Comparison of ENCODE assay signal across 15 cellular contexts in genomic region chr18:41938445-41938844, GRCh38. TPM values are rescaled to one million over a fixed set of nuclear protein-coding genes. Genes with fewer than 3 reads are reported as not detected.
A peak's percentile ranks its signal among the peaks of the same experiment; 100 is the strongest.
DNase-seq lines count a peak whose midpoint lies in the region; ATAC-seq, FAIRE-seq and TF ChIP-seq lines count a peak whose summit lies in the region.
"Had no signal": no experiment of that assay in that cellular context is flagged by ENCODE, and none has a peak within 500 bp of the region (broad histone marks: within the 10 kb centered on the region; RNA-seq: fewer than 3 reads in every experiment).

No MANE protein-coding gene starts in this region.

- H3K4me3 ChIP-seq in breast epithelium (no peak overlapping the region), SK-N-SH (ENCODE audit: low read depth in 2 of 2, low read length in 1 of 2) (no peak overlapping the region), right atrium auricular region (no peak overlapping the region)
- H3K4me3 ChIP-seq: BLaER1 treated with 17β-estradiol and CSF1 and Interleukin-3, amounts not matched to agents 10 nM and 100 nM; GM12878; upper lobe of left lung had no signal

- no peak for TF ChIP-seq POLR2A in breast epithelium (IDR thresholded peaks at IDR 0.05)

- peaks cover 34% of the 10 kb centered on the region for H3F3A ChIP-seq in SK-N-SH (replicated peaks; ENCODE audit: insufficient read depth)

- H2AFZ ChIP-seq in SK-N-SH (ENCODE audit: low read depth) = peak overlapping the region; percentile 37; the same call in 1 of the 2 replicates

- H3K4me1 ChIP-seq in breast epithelium = no peaks in the 10 kb centered on the region
- H3K4me1 ChIP-seq in SK-N-SH (ENCODE audit: control insufficient read depth in 1 of 2, insufficient read depth in 2 of 2, low read depth in 1 of 2, low read length in 1 of 2) = peaks cover 0 to 58% of the 10 kb centered on the region in 2 experiments; a peak in 2 of 4 replicates
- H3K4me1 ChIP-seq in right atrium auricular region = no peaks in the 10 kb centered on the region
- H3K4me1 ChIP-seq: upper lobe of left lung had no signal

- CTCF ChIA-PET in MCF 10A (lab: Yijun Ruan, JAX) = no interaction called here
- CTCF ChIA-PET in SK-N-SH (lab: Yijun Ruan, JAX) = interaction anchor here (1.2 kb wide), 1 partner anchor 8 kb away, joined by 3 read pairs; no protein-coding TSS in a partner anchor

- 36% methylated on average over 2 of the region's 2 CpGs for WGBS in SK-N-SH (ENCODE audit: low lambda C conversion rate)

- H3K9me2 ChIP-seq in SK-N-SH = no peaks in the 10 kb centered on the region

- H3K27me3 Mint-ChIP-seq in MCF 10A (ENCODE audit: insufficient read depth, unreplicated experiment) (peaks cover under 1% of the 10 kb centered on the region), mesothelial cell of epicardium (ENCODE audit: low read depth) (no peaks in the 10 kb centered on the region)

- BruUV-seq in MCF 10A (replicated peaks; lab: Mats Ljungman, UMichigan) = no TSS peak

- H3K4me3 Mint-ChIP-seq in MCF 10A (ENCODE audit: unreplicated experiment) (no peak overlapping the region), mesothelial cell of epicardium (no peak overlapping the region)
- H3K4me3 Mint-ChIP-seq: neural crest cell; T-helper 1 cell treated with Interleukin-12 subunit alpha and Interleukin-12 subunit beta and Interleukin-4 antibody, amounts not matched to agents 30 μg/mL and 1 μg/mL, for 36 hours had no signal

- H3K9me3 Mint-ChIP-seq in MCF 10A (ENCODE audit: unreplicated experiment) = no peaks in the 10 kb centered on the region
- no peaks in the 10 kb centered on the region for H3K9me3 Mint-ChIP-seq in mesothelial cell of epicardium
- H3K9me3 Mint-ChIP-seq: neural crest cell; T-helper 1 cell treated with Interleukin-12 subunit alpha and Interleukin-12 subunit beta and Interleukin-4 antibody, amounts not matched to agents 30 μg/mL and 1 μg/mL, for 36 hours had no signal

- H3K4me2 ChIP-seq in SK-N-SH = peak overlapping the region; percentile 53

- intact Hi-C loops in MCF 10A (cut with micrococcal nuclease) = no loop called here
- intact Hi-C loops in breast epithelium (cut with DNase I; ENCODE audit: low total_unique reads) = no loop called here

- POLR2A ChIA-PET in MCF 10A (lab: Yijun Ruan, JAX) = no interaction called here
- POLR2A ChIA-PET in SK-N-SH (lab: Yijun Ruan, JAX) = no interaction called here

- TF ChIP-seq CTCF in MCF 10A (IDR thresholded peaks at IDR 0.05; ENCODE audit: unreplicated experiment) (no peak), breast epithelium (IDR thresholded peaks at IDR 0.05) (no peak), SK-N-SH (IDR thresholded peaks at IDR 0.05) (peak; percentile 40; the same call in 1 of the 2 replicates), right atrium auricular region (IDR thresholded peaks at IDR 0.05) (no peak), mesothelial cell of epicardium (IDR thresholded peaks at IDR 0.05; ENCODE audit: unreplicated experiment) (no peak)

- H4K20me1 ChIP-seq in SK-N-SH (ENCODE audit: insufficient read depth) = no peaks in the 10 kb centered on the region
- H4K20me1 ChIP-seq: BLaER1 treated with 17β-estradiol and CSF1 and Interleukin-3, amounts not matched to agents 10 nM and 100 nM had no signal

- H3K9me3 ChIP-seq in breast epithelium (no peaks in the 10 kb centered on the region), SK-N-SH (no peaks in the 10 kb centered on the region), right atrium auricular region (no peaks in the 10 kb centered on the region)
- H3K9me3 ChIP-seq: BLaER1 treated with 17β-estradiol and CSF1 and Interleukin-3, amounts not matched to agents 10 nM and 100 nM; upper lobe of left lung had no signal

- H3K79me2 ChIP-seq in SK-N-SH (ENCODE audit: insufficient read depth) = no peaks in the 10 kb centered on the region

- no peaks in the 10 kb centered on the region for H3K27me3 ChIP-seq in breast epithelium
- no peaks in the 10 kb centered on the region for H3K27me3 ChIP-seq in SK-N-SH (ENCODE audit: insufficient read depth)
- no peaks in the 10 kb centered on the region for H3K27me3 ChIP-seq in right atrium auricular region
- H3K27me3 ChIP-seq: BLaER1 treated with 17β-estradiol and CSF1 and Interleukin-3, amounts not matched to agents 10 nM and 100 nM; upper lobe of left lung had no signal

- FAIRE-seq in urothelium cell line (lab: Jason Lieb, UNC) = no peak
- FAIRE-seq: GM12878 had no signal

- no peaks in the 10 kb centered on the region for H3K36me3 ChIP-seq in breast epithelium
- no peaks in the 10 kb centered on the region for H3K36me3 ChIP-seq in SK-N-SH (replicated peaks in 1 of 2; ENCODE audit: control insufficient read depth in 1 of 2, insufficient read depth in 2 of 2, low read length in 1 of 2)
- H3K36me3 ChIP-seq in right atrium auricular region = no peaks in the 10 kb centered on the region
- H3K36me3 ChIP-seq: BLaER1 treated with 17β-estradiol and CSF1 and Interleukin-3, amounts not matched to agents 10 nM and 100 nM; upper lobe of left lung had no signal

- H3K36me3 Mint-ChIP-seq in MCF 10A (ENCODE audit: insufficient read depth, unreplicated experiment) = no peaks in the 10 kb centered on the region
- no peaks in the 10 kb centered on the region for H3K36me3 Mint-ChIP-seq in mesothelial cell of epicardium

- H3K4me1 Mint-ChIP-seq in MCF 10A (ENCODE audit: insufficient read depth, unreplicated experiment) = peaks cover 10% of the 10 kb centered on the region
- peaks cover 19% of the 10 kb centered on the region for H3K4me1 Mint-ChIP-seq in mesothelial cell of epicardium
- H3K4me1 Mint-ChIP-seq: neural crest cell had no signal

- peak in 1 of 2 experiments; percentile 73; a peak in 1 of 4 replicates for TF ChIP-seq EP300 in SK-N-SH (IDR thresholded peaks at IDR 0.05; ENCODE audit: borderline replicate concordance in 1 of 2, low read depth in 1 of 2, low read length in 1 of 2)

- H3K27ac Mint-ChIP-seq in MCF 10A (ENCODE audit: low read depth, unreplicated experiment) = no peak overlapping the region
- no peak overlapping the region for H3K27ac Mint-ChIP-seq in mesothelial cell of epicardium
- H3K27ac Mint-ChIP-seq: T-helper 1 cell treated with Interleukin-12 subunit alpha and Interleukin-12 subunit beta and Interleukin-4 antibody, amounts not matched to agents 30 μg/mL and 1 μg/mL, for 36 hours had no signal

- peak overlapping the region; percentile 32; the same call in 1 of the 2 replicates for H3K9ac ChIP-seq in SK-N-SH
- H3K9ac ChIP-seq: BLaER1 treated with 17β-estradiol and CSF1 and Interleukin-3, amounts not matched to agents 10 nM and 100 nM had no signal

- no peak for TF ChIP-seq RAD21 in SK-N-SH (IDR thresholded peaks at IDR 0.05; ENCODE audit: low read length)

- ATAC-seq in GM21447 (IDR thresholded peaks at IDR 0.05; ENCODE audit: unreplicated experiment) = no peak
- ATAC-seq: GM12878 had no signal

- DNase-seq in MCF 10A (ENCODE audit: unreplicated experiment) (peak; percentile 61), breast epithelium (ENCODE audit: low spot score in 2 of 2) (no peak), SK-N-SH (no peak), fibroblast of the conjunctiva (ENCODE audit: low read depth) (peak; percentile 29), urothelium cell line (ENCODE audit: low spot score) (peak; percentile 21), right atrium auricular region (ENCODE audit: low spot score) (no peak), mesothelial cell of epicardium (ENCODE audit: low spot score in 2 of 2, unreplicated experiment in 2 of 2) (no peak)
- DNase-seq: cerebellar nuclear complex, NCI-H446 treated with DMSO at 0.1 percent for 48 hours, upper lobe of left lung had no signal

- H3K27ac ChIP-seq in breast epithelium = no peak overlapping the region
- H3K27ac ChIP-seq in SK-N-SH (ENCODE audit: low read depth in 2 of 2, low read length in 1 of 2) = peak overlapping the region in 1 of 2 experiments; percentile 92; a peak in 3 of 4 replicates
- H3K27ac ChIP-seq in right atrium auricular region = no peak overlapping the region
- H3K27ac ChIP-seq: BLaER1 treated with 17β-estradiol and CSF1 and Interleukin-3, amounts not matched to agents 10 nM and 100 nM; upper lobe of left lung had no signal

TF ChIP-seq in SK-N-SH, 30 proteins besides CTCF, POLR2A, EP300 and RAD21:
- TF ChIP-seq NRF1 (IDR thresholded peaks at IDR 0.05; ENCODE audit: low read depth, low read length) = no peak
- peak; percentile 97 for TF ChIP-seq MEF2A (IDR thresholded peaks at IDR 0.05; ENCODE audit: borderline replicate concordance, low read depth)
- TF ChIP-seq TEAD4 (IDR thresholded peaks at IDR 0.05; ENCODE audit: borderline replicate concordance, insufficient read depth) = no peak; the same call in 1 of the 2 replicates
- peak; percentile 72 for TF ChIP-seq JUND (IDR thresholded peaks at IDR 0.05)
- peak; percentile 80 for TF ChIP-seq PBX3 (IDR thresholded peaks at IDR 0.05)
- peak; percentile 42; the same call in 1 of the 2 replicates for TF ChIP-seq RXRA (IDR thresholded peaks at IDR 0.05; ENCODE audit: borderline replicate concordance, low read depth)
- peak; percentile 56; the same call in 1 of the 2 replicates for TF ChIP-seq FOSL2 (IDR thresholded peaks at IDR 0.05; ENCODE audit: borderline replicate concordance, low read depth)
- no peak for TF ChIP-seq GABPA (IDR thresholded peaks at IDR 0.05; ENCODE audit: low read depth)
- peak; percentile 60 for TF ChIP-seq TCF12 (IDR thresholded peaks at IDR 0.05)
- TF ChIP-seq ELF1 (IDR thresholded peaks at IDR 0.05) = peak; percentile 35; the same call in 1 of the 2 replicates
- TF ChIP-seq NFIC (IDR thresholded peaks at IDR 0.05; ENCODE audit: borderline replicate concordance) = 0 out of 2 replicates have a peak, but pooled peaks have one; percentile 9
- TF ChIP-seq FOXM1 (IDR thresholded peaks at IDR 0.05; ENCODE audit: low read depth) = no peak
- TF ChIP-seq MXI1 (IDR thresholded peaks at IDR 0.05; ENCODE audit: low read depth, low read length) = no peak

RNA-seq across cellular contexts. Expression of gene PIK3C3, which starts 16.6 kb away (rescaled TPM):
- 50.5 and 55.4 TPM in 2 replicates for total RNA-seq in MCF 10A (2022)
- 10 to 100 TPM; 33.4 to 70.4 (median 45.9) TPM for total RNA-seq in breast epithelium
- 26.9 and 38.7 TPM in 2 replicates for polyA plus RNA-seq in SK-N-SH (2012; rRNA removed)
- 40.9 and 52.6 TPM in 2 replicates for polyA plus RNA-seq in SK-N-SH (2012; cell fraction: cytosol; rRNA removed)
- 37.3 and 55.4 TPM in 2 replicates for polyA plus RNA-seq in SK-N-SH (2012; cell fraction: nucleus; rRNA removed)
- 10 to 100 TPM; 17.9 to 32.2 TPM for total RNA-seq in right atrium auricular region
- 72.1 to 78.4 TPM (median 74.6 TPM) in 3 replicates for total RNA-seq in mesothelial cell of epicardium

Comparison
In these comparisons a context has a peak if more than half of its experiments do, and no peak if none do; other contexts are left out.
1. DNase-seq: peak in MCF 10A (single experiment), fibroblast of the conjunctiva (single experiment) and urothelium cell line (single experiment); none in breast epithelium (0 of 2), SK-N-SH (single experiment), right atrium auricular region (single experiment) and mesothelial cell of epicardium (0 of 2).